1 cellular context compared by ENCODE assay signal in genomic region chr14:101737414-101738367, GRCh38.
TF ChIP-seq lines count a peak whose summit lies in the region.

No MANE protein-coding gene starts in this region.

TF ChIP-seq in K562, 482 proteins besides CTCF, POLR2A, EP300 and RAD21:
- TF ChIP-seq TFE3 (CRISPR knock-in tag; IDR thresholded peaks at IDR 0.05) (peak; percentile 6; the same call in 1 of the 2 replicates), ZKSCAN8 (CRISPR knock-in tag; IDR thresholded peaks at IDR 0.05) (peak; percentile 86), SRF (CRISPR knock-in tag; IDR thresholded peaks at IDR 0.05) (peak in 1 of 2 experiments; percentile 62; a peak in 1 of 4 replicates)
- TF ChIP-seq, protein P1, sequence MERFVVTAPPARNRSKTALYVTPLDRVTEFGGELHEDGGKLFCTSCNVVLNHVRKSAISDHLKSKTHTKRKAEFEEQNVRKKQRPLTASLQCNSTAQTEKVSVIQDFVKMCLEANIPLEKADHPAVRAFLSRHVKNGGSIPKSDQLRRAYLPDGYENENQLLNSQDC (CRISPR knock-in tag; IDR thresholded peaks at IDR 0.05) = no peak
